Comparison of ENCODE assay signal across 9 cellular contexts in genomic region chr2:85851253-85851955, GRCh38. TPM values are rescaled to one million over a fixed set of nuclear protein-coding genes. Genes with fewer than 3 reads are reported as not detected.
DNase-seq lines count a peak whose midpoint lies in the region; ATAC-seq and TF ChIP-seq lines count a peak whose summit lies in the region.
"Had no signal": no experiment of that assay in that cellular context is flagged by ENCODE, and none has a peak within 500 bp of the region (broad histone marks: within the 10 kb centered on the region; RNA-seq: fewer than 3 reads in every experiment).

No MANE protein-coding gene starts in this region.

- no peak for ATAC-seq in HG03280 (IDR thresholded peaks at IDR 0.05; ENCODE audit: unreplicated experiment)
- no peak for ATAC-seq in GM21360 (IDR thresholded peaks at IDR 0.05; ENCODE audit: unreplicated experiment)
- ATAC-seq: K562 had no signal

- DNase-seq in activated T-cell treated with anti-CD3 and anti-CD28 coated beads, Interleukin-2, amount 50 U/mL, for 1 hour = peak; percentile 56
- DNase-seq in activated T-cell treated with anti-CD3 and anti-CD28 coated beads for 4 hours (no peak), kidney tubule cell (ENCODE audit: low spot score) (peak; percentile 2), type B pancreatic cell (ENCODE audit: extremely low spot score, unreplicated experiment) (no peak), NCI-H1092 treated with DMSO at 0.1 percent for 48 hours (lab: John Stamatoyannopoulos, UW) (no peak)

- H3K36me3 Mint-ChIP-seq in activated naive CD8-positive, alpha-beta T cell = peaks cover 17% of the 10 kb centered on the region
- H3K36me3 Mint-ChIP-seq in type B pancreatic cell = peaks cover 20% of the 10 kb centered on the region

- no peaks in the 10 kb centered on the region for H3K27me3 Mint-ChIP-seq in activated naive CD8-positive, alpha-beta T cell
- no peaks in the 10 kb centered on the region for H3K27me3 Mint-ChIP-seq in type B pancreatic cell

- no peak for TF ChIP-seq CTCF in type B pancreatic cell (conservative IDR thresholded peaks at IDR 0.05)

- peak overlapping the region; percentile 99 for H3K27ac Mint-ChIP-seq in activated naive CD8-positive, alpha-beta T cell
- H3K27ac Mint-ChIP-seq in type B pancreatic cell = peak overlapping the region; percentile 55

- H3K4me1 Mint-ChIP-seq in activated naive CD8-positive, alpha-beta T cell (ENCODE audit: low read depth) = peaks cover 70% of the 10 kb centered on the region
- H3K4me1 Mint-ChIP-seq in type B pancreatic cell (ENCODE audit: unreplicated experiment) = peaks cover 10% of the 10 kb centered on the region

- H3K4me3 Mint-ChIP-seq in activated naive CD8-positive, alpha-beta T cell = peak overlapping the region; percentile 82
- no peak overlapping the region for H3K4me3 Mint-ChIP-seq in type B pancreatic cell

- H3K9me3 Mint-ChIP-seq in activated naive CD8-positive, alpha-beta T cell (ENCODE audit: low read depth) = peaks cover 9% of the 10 kb centered on the region
- H3K9me3 Mint-ChIP-seq in type B pancreatic cell = no peaks in the 10 kb centered on the region

RNA-seq across cellular contexts. Expression of gene ST3GAL5, which starts 37.4 kb away (rescaled TPM):
- total RNA-seq in type B pancreatic cell (ENCODE audit: low replicate concordance) = 12.9 and 16.7 TPM in 2 replicates

Comparison
In these comparisons a context has a peak if more than half of its experiments do, and no peak if none do; other contexts are left out.
1. DNase-seq: peak in activated T-cell treated with anti-CD3 and anti-CD28 coated beads, Interleukin-2, amount 50 U/mL, for 1 hour (single experiment) and kidney tubule cell (single experiment); none in activated T-cell treated with anti-CD3 and anti-CD28 coated beads for 4 hours (single experiment), type B pancreatic cell (single experiment) and NCI-H1092 treated with DMSO at 0.1 percent for 48 hours (single experiment).